Comparison of ENCODE assay signal across 28 cellular contexts in genomic region chr11:69272055-69272454, GRCh38. TPM values are rescaled to one million over a fixed set of nuclear protein-coding genes. Genes with fewer than 3 reads are reported as not detected.
"Had no signal": no experiment of that assay in that cellular context is flagged by ENCODE, and none has a peak within 500 bp of the region (broad histone marks: within the 10 kb centered on the region; RNA-seq: fewer than 3 reads in every experiment).

No MANE protein-coding gene starts in this region.

- FAIRE-seq: endometrium, frontal cortex, islet of Langerhans, keratinocyte had no signal

- H3K27me3 ChIP-seq: colonic mucosa, esophagus squamous epithelium, gastroesophageal sphincter, heart right ventricle, left lung had no signal

- H3K27ac Mint-ChIP-seq: dendritic cell treated with granulocyte-macrophage colony-stimulating factor and Interleukin-4, amounts not matched to agents 40 ng/mL and 50 ng/mL, for 4 days; effector memory CD8-positive, alpha-beta T cell; endodermal cell; mesothelial cell of epicardium had no signal

- H3K4me3 ChIP-seq: colonic mucosa, esophagus squamous epithelium, gastroesophageal sphincter, heart right ventricle, left lung, lower lobe of right lung, mucosa of descending colon had no signal

- H3K36me3 Mint-ChIP-seq: mesothelial cell of epicardium had no signal

- H3K9me3 Mint-ChIP-seq: dendritic cell treated with granulocyte-macrophage colony-stimulating factor and Interleukin-4, amounts not matched to agents 40 ng/mL and 50 ng/mL, for 4 days; effector memory CD8-positive, alpha-beta T cell; endodermal cell; mesothelial cell of epicardium had no signal

- H3K4me3 Mint-ChIP-seq: dendritic cell treated with granulocyte-macrophage colony-stimulating factor and Interleukin-4, amounts not matched to agents 40 ng/mL and 50 ng/mL, for 4 days; effector memory CD8-positive, alpha-beta T cell; endodermal cell; mesothelial cell of epicardium had no signal

- DNase-seq: cerebellar nuclear complex; colonic mucosa; cortex of kidney; effector CD8-positive, alpha-beta T cell; effector memory CD8-positive, alpha-beta T cell; endodermal cell; erythroblast; esophagus squamous epithelium; foreskin fibroblast; head of caudate nucleus; heart right ventricle; hippocampal formation; left cardiac atrium; left lung; lower lobe of right lung; mesenchymal stem cell; mucosa of descending colon had no signal

- H3K36me3 ChIP-seq: colonic mucosa, esophagus squamous epithelium, gastroesophageal sphincter, heart right ventricle, left lung, lower lobe of right lung had no signal

- H3K27ac ChIP-seq: colonic mucosa, epithelial cell of prostate, gastroesophageal sphincter, heart right ventricle, left lung, lower lobe of right lung had no signal

- H3K9me3 ChIP-seq: colonic mucosa, esophagus squamous epithelium, gastroesophageal sphincter, heart right ventricle, left lung, lower lobe of right lung, mucosa of descending colon had no signal

- ATAC-seq: effector memory CD8-positive, alpha-beta T cell; esophagus mucosa; gastroesophageal sphincter; heart right ventricle; left cardiac atrium; left lung; left ventricle myocardium superior; lower lobe of right lung; mucosa of descending colon had no signal

RNA-seq across cellular contexts. Expression of gene MYEOV, which starts 21.9 kb away (rescaled TPM):
- total RNA-seq: endodermal cell, frontal cortex, gastroesophageal sphincter, heart right ventricle, left ventricle myocardium superior, lung microvascular endothelial cell had no signal
